In the genomic region with DNA sequence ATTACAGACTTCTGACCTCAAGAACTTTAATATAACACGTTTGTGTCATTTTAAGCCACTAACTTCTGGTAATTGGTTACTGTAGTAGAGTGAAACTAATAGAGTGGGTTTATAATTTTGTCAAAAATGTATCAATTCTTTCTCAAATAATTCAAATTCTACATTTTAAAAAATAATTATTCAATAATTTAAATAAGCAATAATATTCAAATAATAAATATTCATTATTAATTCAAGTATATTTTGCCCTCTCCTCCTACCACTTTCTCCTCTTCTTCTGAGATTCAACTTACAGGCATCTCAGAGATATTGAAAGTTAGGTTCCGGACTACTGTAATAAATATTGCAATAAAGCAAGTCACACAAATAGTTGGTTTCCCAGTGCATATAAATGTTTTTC, we compare ENCODE assay signal across 8 cellular contexts.
"Had no signal": no experiment of that assay in that cellular context is flagged by ENCODE, and none has a peak within 500 bp of the region (broad histone marks: within the 10 kb centered on the region; RNA-seq: fewer than 3 reads in every experiment).

No MANE protein-coding gene starts in this region.

- ATAC-seq: GM12878 had no signal

- H3K4me3 ChIP-seq: GM12878 had no signal

- FAIRE-seq: G401.6, GM12878, GM12891, GM12892, GM18507, GM19239 had no signal

- DNase-seq: GDM1, GF-D8 had no signal
